ENCODE assay signal across 8 cellular contexts in genomic region chr12:123601602-123602489, GRCh38. TPM values are rescaled to one million over a fixed set of nuclear protein-coding genes. Genes with fewer than 3 reads are reported as not detected.
DNase-seq lines count a peak whose midpoint lies in the region; ATAC-seq, FAIRE-seq and TF ChIP-seq lines count a peak whose summit lies in the region.

Gene DDX55, plus strand, starts transcription at chr12:123602099. Its CDS starts 50 bp downstream, at chr12:123602149.

- H3K9me3 ChIP-seq in OCI-LY7 (ENCODE audit: low read length) (no peaks in the 10 kb centered on the region), esophagus (ENCODE audit: control insufficient read depth in 2 of 2, insufficient read depth in 1 of 2, low read depth in 1 of 2, low read length in 1 of 2) (no peaks in the 10 kb centered on the region), muscle layer of duodenum (ENCODE audit: control insufficient read depth in 1 of 2, low read length in 2 of 2) (no peaks in the 10 kb centered on the region)

- H3K79me2 ChIP-seq in OCI-LY7 (ENCODE audit: insufficient read depth, low read depth, low read length) = peaks cover 69% of the 10 kb centered on the region

- H3K36me3 ChIP-seq in OCI-LY7 (ENCODE audit: insufficient read depth, low read length) = peaks cover 63% of the 10 kb centered on the region
- H3K36me3 ChIP-seq in esophagus (ENCODE audit: control insufficient read depth in 2 of 2, insufficient read depth in 2 of 2, low read length in 1 of 2) = peaks cover 3 to 9% of the 10 kb centered on the region in 2 donors
- peaks cover 23 to 38% of the 10 kb centered on the region in 2 donors for H3K36me3 ChIP-seq in muscle layer of duodenum (ENCODE audit: control insufficient read depth in 1 of 2, insufficient read depth in 2 of 2, low read length in 2 of 2)

- H4K20me1 ChIP-seq in OCI-LY7 (ENCODE audit: insufficient read depth, low read length) = no peaks in the 10 kb centered on the region

- CTCF ChIA-PET in OCI-LY7 (lab: Charles Lee; ENCODE audit: unreplicated experiment) = interaction anchor here (1.0 to 1.2 kb wide), 2 partner anchors 15 to 112 kb away, joined by 3 to 4 read pairs; no protein-coding TSS in a partner anchor

- no peaks in the 10 kb centered on the region for H3K27me3 ChIP-seq in esophagus (ENCODE audit: control insufficient read depth in 1 of 2, insufficient read depth in 2 of 2, low read length in 2 of 2)
- no peaks in the 10 kb centered on the region for H3K27me3 ChIP-seq in muscle layer of duodenum (ENCODE audit: low read depth, low read length)

- WGBS in esophagus, 2 donors = 0% methylated on average over 78 to 81 of the region's 81 CpGs

- POLR2A ChIA-PET in OCI-LY7 (lab: Charles Lee) = interaction anchor here (0.6 to 1.4 kb wide), 8 partner anchors 9 to 445 kb away, joined by 3 to 7 read pairs (median 3); partner anchors contain the start of genes EIF2B1 and GTF2H3

- H3K9me2 ChIP-seq in OCI-LY7 (ENCODE audit: insufficient read depth, low read length) = no peaks in the 10 kb centered on the region

- peak; percentile 53 for TF ChIP-seq CTCF in OCI-LY7 (conservative IDR thresholded peaks at IDR 0.05; ENCODE audit: low read length)

- H3K4me1 ChIP-seq in OCI-LY7 (ENCODE audit: insufficient read depth, low read length, poor library complexity, severe bottlenecking) = peaks cover 36% of the 10 kb centered on the region
- H3K4me1 ChIP-seq in esophagus (ENCODE audit: control insufficient read depth in 2 of 2, insufficient read depth in 2 of 2, low read length in 1 of 2) = peaks cover 0 to 4% of the 10 kb centered on the region in 2 donors
- H3K4me1 ChIP-seq in muscle layer of duodenum (ENCODE audit: control insufficient read depth in 1 of 2, insufficient read depth in 2 of 2, low read length in 2 of 2) = peaks cover 6 to 21% of the 10 kb centered on the region in 2 donors

- peak; percentile 95 for DNase-seq in D341Med (ENCODE audit: low spot score)
- peak; percentile 79 for DNase-seq in HTR-8/SVneo (ENCODE audit: insufficient read length, low spot score)
- DNase-seq in OCI-LY7 (ENCODE audit: low spot score) = peak; percentile 92
- DNase-seq in activated T-cell treated with anti-CD3 and anti-CD28 coated beads for 48 hours (ENCODE audit: low read depth) = peak; percentile 84
- peak; percentile 58 to 78 for DNase-seq in stimulated activated CD8-positive, alpha-beta memory T cell treated with anti-CD3 and anti-CD28 coated beads, Interleukin-7, amount 100 ng/mL, for 4 hours (ENCODE audit: low read depth in 2 of 2)

- H3K27ac ChIP-seq in OCI-LY7 (ENCODE audit: low read depth, low read length, poor library complexity, severe bottlenecking) (peak within 1 kb of the TSS; percentile 76), esophagus (ENCODE audit: low read depth in 2 of 2, low read length in 1 of 2) (peak within 1 kb of the TSS; percentile 82 to 89), muscle layer of duodenum (ENCODE audit: low read length) (peak within 1 kb of the TSS; percentile 86)

- FAIRE-seq in HTR-8/SVneo (lab: Jason Lieb, UNC) = no peak

- TSS peak; percentile 83 for BruUV-seq in OCI-LY7 (replicated peaks; lab: Mats Ljungman, UMichigan)

- peak; percentile 85 for ATAC-seq in GM21360 (IDR thresholded peaks at IDR 0.05; ENCODE audit: unreplicated experiment)

- intact Hi-C loops in OCI-LY7 (cut with micrococcal nuclease; ENCODE audit: unreplicated experiment) = loop anchor here (1.0 to 5.0 kb wide), 3 partner anchors 31 to 331 kb away; partner anchors contain the start of genes CDK2AP1, EIF2B1 and GTF2H3

- peak within 1 kb of the TSS; percentile 82 for H3K4me2 ChIP-seq in OCI-LY7 (ENCODE audit: low read length)

- H3K4me3 ChIP-seq in OCI-LY7 (ENCODE audit: low read depth, low read length, poor library complexity, severe bottlenecking) (peak within 1 kb of the TSS; percentile 95), esophagus (ENCODE audit: low read depth in 1 of 2, low read length in 2 of 2) (peak within 1 kb of the TSS; percentile 93 to 100), muscle layer of duodenum (ENCODE audit: low read depth in 1 of 2, low read length in 2 of 2) (peak within 1 kb of the TSS; percentile 96 to 100)

- peak within 1 kb of the TSS; percentile 96 for H2AFZ ChIP-seq in OCI-LY7 (ENCODE audit: low read length)

RNA-seq across cellular contexts. Expression of gene DDX55, which starts in this region (rescaled TPM):
- 56.6 and 78.6 TPM in 2 replicates for total RNA-seq in OCI-LY7 (2014; rRNA removed; shearing (Covaris generic))
- 44.2 and 48.7 TPM in 2 replicates for total RNA-seq in OCI-LY7 (2022)
- polyA plus RNA-seq in esophagus = 10 to 100 TPM; 10.3 to 15.5 TPM

Comparison
In these comparisons a context has a peak if more than half of its experiments do, and no peak if none do; other contexts are left out.
1. Peak in every context shown above with its lines: DNase-seq, ATAC-seq, H3K4me3 ChIP-seq and H3K27ac ChIP-seq.